ENCODE assay signal across 14 cellular contexts in genomic region chr13:113906566-113906965, GRCh38. TPM values are rescaled to one million over a fixed set of nuclear protein-coding genes. Genes with fewer than 3 reads are reported as not detected.
DNase-seq lines count a peak whose midpoint lies in the region; ATAC-seq and TF ChIP-seq lines count a peak whose summit lies in the region.
"Had no signal": no experiment of that assay in that cellular context is flagged by ENCODE, and none has a peak within 500 bp of the region (broad histone marks: within the 10 kb centered on the region; RNA-seq: fewer than 3 reads in every experiment).

No MANE protein-coding gene starts in this region.

- H3K9me3 Mint-ChIP-seq in endodermal cell: no peaks in the 10 kb centered on the region
- H3K9me3 Mint-ChIP-seq in activated naive CD8-positive, alpha-beta T cell treated with anti-CD3 and anti-CD28 coated beads for 36 hours: no peaks in the 10 kb centered on the region
- H3K9me3 Mint-ChIP-seq: IgD-negative memory B cell had no signal

- TF ChIP-seq CTCF in endodermal cell (conservative IDR thresholded peaks at IDR 0.05): no peak

- DNase-seq in H4 (ENCODE audit: low spot score) (peak; percentile 17), NCI-H1694 treated with DMSO at 0.1 percent for 48 hours (lab: John Stamatoyannopoulos, UW) (peak; percentile 75), endodermal cell (peak; percentile 30), sciatic nerve (ENCODE audit: low spot score) (peak; percentile 53), Karpas-422 (no peak), NCI-H1436 treated with DMSO at 0.1 percent for 48 hours (lab: John Stamatoyannopoulos, UW) (no peak)
- DNase-seq in activated naive CD8-positive, alpha-beta T cell treated with anti-CD3 and anti-CD28 coated beads for 36 hours: no peak
- DNase-seq: activated CD4-positive, alpha-beta T cell treated with anti-CD3 and anti-CD28 coated beads, Interleukin-2, amount 50 U/mL, for 1 hour; activated gamma-delta T cell; glutamatergic neuron; NCI-H187 treated with DMSO at 0.1 percent for 48 hours; sigmoid colon had no signal

- H3K36me3 ChIP-seq in endodermal cell (ENCODE audit: control insufficient read depth, insufficient read depth, low read length) (no peaks in the 10 kb centered on the region), Karpas-422 (ENCODE audit: insufficient read depth, low read length) (no peaks in the 10 kb centered on the region)
- H3K36me3 ChIP-seq: sigmoid colon had no signal

- H2AFZ ChIP-seq in Karpas-422 (ENCODE audit: low read length): no peak overlapping the region

- no peak overlapping the region for H3K27ac ChIP-seq in endodermal cell (ENCODE audit: low read depth, low read length)
- H3K27ac ChIP-seq in Karpas-422 (ENCODE audit: low read length): no peak overlapping the region

- no peak overlapping the region for H3K27ac Mint-ChIP-seq in endodermal cell
- H3K27ac Mint-ChIP-seq in activated naive CD8-positive, alpha-beta T cell treated with anti-CD3 and anti-CD28 coated beads for 36 hours: no peak overlapping the region
- H3K27ac Mint-ChIP-seq: IgD-negative memory B cell, nephron had no signal

- no peaks in the 10 kb centered on the region for H3K79me2 ChIP-seq in Karpas-422 (ENCODE audit: low read length)

- peaks cover 9% of the 10 kb centered on the region for H3K4me1 ChIP-seq in endodermal cell (ENCODE audit: control insufficient read depth, insufficient read depth, low read length)
- peaks cover 4% of the 10 kb centered on the region for H3K4me1 ChIP-seq in Karpas-422 (ENCODE audit: low read length)

- H3K27me3 ChIP-seq in endodermal cell (ENCODE audit: control insufficient read depth, insufficient read depth, low read length, poor library complexity, severe bottlenecking) (no peaks in the 10 kb centered on the region), Karpas-422 (ENCODE audit: low read length) (no peaks in the 10 kb centered on the region)
- H3K27me3 ChIP-seq: sigmoid colon had no signal

- ATAC-seq in sciatic nerve: no peak

- H3K4me1 Mint-ChIP-seq in endodermal cell: peaks cover 10% of the 10 kb centered on the region
- peaks cover 8% of the 10 kb centered on the region for H3K4me1 Mint-ChIP-seq in activated naive CD8-positive, alpha-beta T cell treated with anti-CD3 and anti-CD28 coated beads for 36 hours

- no peaks in the 10 kb centered on the region for H4K20me1 ChIP-seq in Karpas-422 (ENCODE audit: insufficient read depth, low read depth, low read length)

- H3K9me3 ChIP-seq in endodermal cell (ENCODE audit: control insufficient read depth, low read length) (no peaks in the 10 kb centered on the region), Karpas-422 (ENCODE audit: low read length) (no peaks in the 10 kb centered on the region)
- H3K9me3 ChIP-seq: sigmoid colon had no signal

- no peaks in the 10 kb centered on the region for H3K9me2 ChIP-seq in Karpas-422 (replicated peaks; ENCODE audit: insufficient read depth, low read length)

- no peak overlapping the region for H3K4me2 ChIP-seq in Karpas-422 (ENCODE audit: low read depth, low read length, poor library complexity, severe bottlenecking)

- 90 to 100% methylated on average over 2 to 4 of the region's 4 CpGs for WGBS in endodermal cell (ENCODE audit: insufficient coverage in 1 of 2, insufficient read length in 1 of 2), 2 experiments

- peaks cover 2% of the 10 kb centered on the region for H3K27me3 Mint-ChIP-seq in endodermal cell (ENCODE audit: insufficient read depth)
- peaks cover 43% of the 10 kb centered on the region for H3K27me3 Mint-ChIP-seq in activated naive CD8-positive, alpha-beta T cell treated with anti-CD3 and anti-CD28 coated beads for 36 hours

- no peak overlapping the region for H3K4me3 Mint-ChIP-seq in endodermal cell
- no peak overlapping the region for H3K4me3 Mint-ChIP-seq in activated naive CD8-positive, alpha-beta T cell treated with anti-CD3 and anti-CD28 coated beads for 36 hours
- H3K4me3 Mint-ChIP-seq: IgD-negative memory B cell, nephron had no signal

- intact Hi-C loops in sciatic nerve (cut with DNase I): no loop called here

- H3K36me3 Mint-ChIP-seq in endodermal cell (ENCODE audit: low read depth): no peaks in the 10 kb centered on the region
- H3K36me3 Mint-ChIP-seq in activated naive CD8-positive, alpha-beta T cell treated with anti-CD3 and anti-CD28 coated beads for 36 hours: no peaks in the 10 kb centered on the region

- H3K9ac ChIP-seq in endodermal cell (ENCODE audit: extremely low read depth, low read length, poor library complexity, severe bottlenecking) (no peak overlapping the region), Karpas-422 (ENCODE audit: low read length) (no peak overlapping the region)

- no peak overlapping the region for H3K4me3 ChIP-seq in endodermal cell (ENCODE audit: low read length)
- H3K4me3 ChIP-seq in Karpas-422 (ENCODE audit: low read length): no peak overlapping the region
- H3K4me3 ChIP-seq: sigmoid colon had no signal

RNA-seq across cellular contexts. Expression of gene GAS6, which starts 42.7 kb away (rescaled TPM):
- total RNA-seq in H4 (2014; rRNA removed; shearing (Covaris generic)): 5.9 and 6.4 TPM in 2 replicates
- total RNA-seq in endodermal cell (10 to 100 TPM; 45.7 to 49.6 TPM), sciatic nerve (302 TPM)
- polyA plus RNA-seq in endodermal cell (2013, experiment 1 of 2): 24.8 TPM
- 23.0 TPM for polyA plus RNA-seq in endodermal cell (2013, experiment 2 of 2)
- not detected in 2 replicates for total RNA-seq in Karpas-422 (2014; rRNA removed; shearing (Covaris generic); ENCODE audit: low replicate concordance)
- total RNA-seq in activated naive CD8-positive, alpha-beta T cell treated with anti-CD3 and anti-CD28 coated beads for 36 hours: under 1 TPM; 0.16 to 0.27 TPM

Comparison
In these comparisons a context has a peak if more than half of its experiments do, and no peak if none do; other contexts are left out.
1. DNase-seq: peak in H4 (single experiment), NCI-H1694 treated with DMSO at 0.1 percent for 48 hours (single experiment), endodermal cell (single experiment) and sciatic nerve (single experiment); none in Karpas-422 (single experiment), activated naive CD8-positive, alpha-beta T cell treated with anti-CD3 and anti-CD28 coated beads for 36 hours (single experiment) and NCI-H1436 treated with DMSO at 0.1 percent for 48 hours (single experiment).